14 cellular contexts compared by ENCODE assay signal in genomic region chr2:240678043-240678442, GRCh38. TPM values are rescaled to one million over a fixed set of nuclear protein-coding genes. Genes with fewer than 3 reads are reported as not detected.
"Had no signal": no experiment of that assay in that cellular context is flagged by ENCODE, and none has a peak within 500 bp of the region (broad histone marks: within the 10 kb centered on the region; RNA-seq: fewer than 3 reads in every experiment).

No MANE protein-coding gene starts in this region.

RNA-seq across cellular contexts. Expression of gene AQP12B, which starts 4.6 kb away (rescaled TPM):
- total RNA-seq: subcutaneous adipose tissue, suprapubic skin, temporal lobe, testis, thoracic aorta, upper lobe of left lung, upper lobe of right lung, ureter, urinary bladder, uterus, vagina had no signal

RNA-seq across cellular contexts. Expression of gene AQP12A, which starts 13.6 kb away (rescaled TPM):
- total RNA-seq: stomach, subcutaneous adipose tissue, suprapubic skin, temporal lobe, testis, thoracic aorta, thyroid gland, transverse colon, upper lobe of left lung, upper lobe of right lung, ureter, urinary bladder, uterus, vagina had no signal
